ENCODE assay signal across 1 cellular context in the genomic region with DNA sequence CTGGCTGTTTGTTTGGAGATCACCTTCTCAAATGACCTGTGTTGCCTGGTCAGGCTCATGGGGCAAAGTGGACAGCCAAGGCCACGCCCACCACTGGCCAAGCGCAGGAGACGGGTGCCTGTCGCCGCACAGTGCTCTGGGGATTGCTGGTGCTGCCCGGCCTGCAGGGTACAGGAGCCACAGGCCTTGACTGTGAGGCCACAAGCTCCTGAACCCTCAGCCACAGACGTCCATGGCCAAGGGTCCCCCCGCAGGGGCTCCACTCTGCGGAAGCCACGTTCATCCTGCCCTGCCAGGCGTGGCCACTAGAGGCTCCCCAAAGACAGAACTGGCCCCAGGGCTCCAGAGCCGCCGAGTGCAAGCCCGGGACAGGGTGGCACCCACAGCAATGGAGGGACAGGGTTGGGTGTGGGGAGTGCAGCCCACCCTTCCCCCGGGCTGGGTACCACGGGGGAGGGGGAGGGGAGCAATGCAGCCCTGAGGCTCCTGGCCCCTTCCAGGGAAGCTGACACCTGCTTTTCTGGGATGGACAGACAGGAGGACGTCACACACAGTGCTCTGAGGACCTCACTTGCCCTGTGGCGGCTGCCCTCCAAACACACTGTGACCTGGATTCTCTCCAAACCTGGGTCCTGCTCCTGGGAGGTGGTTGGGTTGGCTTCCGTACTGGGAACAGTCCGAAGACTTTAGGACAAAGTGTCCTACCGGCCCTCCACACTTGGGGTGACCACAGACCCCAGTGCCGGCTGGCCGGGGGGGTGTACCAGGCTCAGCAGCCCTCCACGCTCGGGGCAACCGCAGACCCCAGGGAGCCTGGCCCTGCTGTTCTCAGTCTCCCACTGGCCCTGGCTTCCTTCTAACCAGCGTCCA.
TF ChIP-seq lines count a peak whose summit lies in the region.

No MANE protein-coding gene starts in this region.

TF ChIP-seq in HEK293, 187 proteins besides CTCF, POLR2A, EP300 and RAD21 (continued from another document and continues in another):
- TF ChIP-seq, protein P1, sequence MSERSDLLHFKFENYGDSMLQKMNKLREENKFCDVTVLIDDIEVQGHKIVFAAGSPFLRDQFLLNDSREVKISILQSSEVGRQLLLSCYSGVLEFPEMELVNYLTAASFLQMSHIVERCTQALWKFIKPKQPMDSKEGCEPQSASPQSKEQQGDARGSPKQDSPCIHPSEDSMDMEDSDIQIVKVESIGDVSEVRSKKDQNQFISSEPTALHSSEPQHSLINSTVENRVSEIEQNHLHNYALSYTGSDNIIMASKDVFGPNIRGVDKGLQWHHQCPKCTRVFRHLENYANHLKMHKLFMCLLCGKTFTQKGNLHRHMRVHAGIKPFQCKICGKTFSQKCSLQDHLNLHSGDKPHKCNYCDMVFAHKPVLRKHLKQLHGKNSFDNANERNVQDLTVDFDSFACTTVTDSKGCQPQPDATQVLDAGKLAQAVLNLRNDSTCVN (tag by site-specific recombination; optimal IDR thresholded peaks at IDR 0.05): peak; percentile 16
- TF ChIP-seq HOXD13 (CRISPR knock-in tag; IDR thresholded peaks at IDR 0.05; ENCODE audit: borderline replicate concordance): no peak
- TF ChIP-seq ZNF48 (tag by site-specific recombination; IDR thresholded peaks at IDR 0.05): no peak
- TF ChIP-seq ZNF529 (tag by site-specific recombination; IDR thresholded peaks at IDR 0.05; ENCODE audit: insufficient replicate concordance): no peak
- no peak; the same call in none of the 2 replicates for TF ChIP-seq GLIS2 (tag by site-specific recombination; IDR thresholded peaks at IDR 0.05)
- no peak for TF ChIP-seq ZFP69B (tag by site-specific recombination; IDR thresholded peaks at IDR 0.05)
- TF ChIP-seq, protein P2, sequence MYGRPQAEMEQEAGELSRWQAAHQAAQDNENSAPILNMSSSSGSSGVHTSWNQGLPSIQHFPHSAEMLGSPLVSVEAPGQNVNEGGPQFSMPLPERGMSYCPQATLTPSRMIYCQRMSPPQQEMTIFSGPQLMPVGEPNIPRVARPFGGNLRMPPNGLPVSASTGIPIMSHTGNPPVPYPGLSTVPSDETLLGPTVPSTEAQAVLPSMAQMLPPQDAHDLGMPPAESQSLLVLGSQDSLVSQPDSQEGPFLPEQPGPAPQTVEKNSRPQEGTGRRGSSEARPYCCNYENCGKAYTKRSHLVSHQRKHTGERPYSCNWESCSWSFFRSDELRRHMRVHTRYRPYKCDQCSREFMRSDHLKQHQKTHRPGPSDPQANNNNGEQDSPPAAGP (tag by site-specific recombination; IDR thresholded peaks at IDR 0.05): no peak; the same call in 1 of the 2 replicates
- TF ChIP-seq WT1 (tag by site-specific recombination; IDR thresholded peaks at IDR 0.05): no peak
- TF ChIP-seq, protein P3, sequence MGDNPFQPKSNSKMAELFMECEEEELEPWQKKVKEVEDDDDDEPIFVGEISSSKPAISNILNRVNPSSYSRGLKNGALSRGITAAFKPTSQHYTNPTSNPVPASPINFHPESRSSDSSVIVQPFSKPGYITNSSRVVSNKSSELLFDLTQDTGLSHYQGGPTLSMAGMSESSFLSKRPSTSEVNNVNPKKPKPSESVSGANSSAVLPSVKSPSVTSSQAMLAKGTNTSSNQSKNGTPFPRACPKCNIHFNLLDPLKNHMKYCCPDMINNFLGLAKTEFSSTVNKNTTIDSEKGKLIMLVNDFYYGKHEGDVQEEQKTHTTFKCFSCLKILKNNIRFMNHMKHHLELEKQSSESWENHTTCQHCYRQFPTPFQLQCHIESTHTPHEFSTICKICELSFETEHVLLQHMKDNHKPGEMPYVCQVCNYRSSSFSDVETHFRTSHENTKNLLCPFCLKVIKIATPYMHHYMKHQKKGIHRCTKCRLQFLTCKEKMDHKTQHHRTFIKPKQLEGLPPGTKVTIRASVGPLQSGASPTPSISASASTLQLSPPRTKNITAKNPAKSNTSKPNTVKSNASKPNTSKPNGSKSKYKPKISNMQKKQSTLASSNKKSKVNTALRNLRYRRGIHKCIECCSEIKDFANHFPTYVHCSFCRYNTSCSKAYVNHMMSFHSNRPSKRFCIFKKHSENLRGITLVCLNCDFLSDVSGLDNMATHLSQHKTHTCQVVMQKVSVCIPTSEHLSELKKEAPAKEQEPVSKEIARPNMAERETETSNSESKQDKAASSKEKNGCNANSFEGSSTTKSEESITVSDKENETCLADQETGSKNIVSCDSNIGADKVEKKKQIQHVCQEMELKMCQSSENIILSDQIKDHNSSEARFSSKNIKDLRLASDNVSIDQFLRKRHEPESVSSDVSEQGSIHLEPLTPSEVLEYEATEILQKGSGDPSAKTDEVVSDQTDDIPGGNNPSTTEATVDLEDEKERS (tag by site-specific recombination; IDR thresholded peaks at IDR 0.05): no peak
- TF ChIP-seq, protein P4, sequence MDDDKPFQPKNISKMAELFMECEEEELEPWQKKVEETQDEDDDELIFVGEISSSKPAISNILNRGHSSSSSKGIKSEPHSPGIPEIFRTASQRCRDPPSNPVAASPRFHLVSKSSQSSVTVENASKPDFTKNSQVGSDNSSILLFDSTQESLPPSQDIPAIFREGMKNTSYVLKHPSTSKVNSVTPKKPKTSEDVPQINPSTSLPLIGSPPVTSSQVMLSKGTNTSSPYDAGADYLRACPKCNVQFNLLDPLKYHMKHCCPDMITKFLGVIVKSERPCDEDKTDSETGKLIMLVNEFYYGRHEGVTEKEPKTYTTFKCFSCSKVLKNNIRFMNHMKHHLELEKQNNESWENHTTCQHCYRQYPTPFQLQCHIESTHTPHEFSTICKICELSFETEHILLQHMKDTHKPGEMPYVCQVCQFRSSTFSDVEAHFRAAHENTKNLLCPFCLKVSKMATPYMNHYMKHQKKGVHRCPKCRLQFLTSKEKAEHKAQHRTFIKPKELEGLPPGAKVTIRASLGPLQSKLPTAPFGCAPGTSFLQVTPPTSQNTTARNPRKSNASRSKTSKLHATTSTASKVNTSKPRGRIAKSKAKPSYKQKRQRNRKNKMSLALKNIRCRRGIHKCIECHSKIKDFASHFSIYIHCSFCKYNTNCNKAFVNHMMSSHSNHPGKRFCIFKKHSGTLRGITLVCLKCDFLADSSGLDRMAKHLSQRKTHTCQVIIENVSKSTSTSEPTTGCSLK (tag by site-specific recombination; IDR thresholded peaks at IDR 0.05): no peak
- TF ChIP-seq, protein P5, sequence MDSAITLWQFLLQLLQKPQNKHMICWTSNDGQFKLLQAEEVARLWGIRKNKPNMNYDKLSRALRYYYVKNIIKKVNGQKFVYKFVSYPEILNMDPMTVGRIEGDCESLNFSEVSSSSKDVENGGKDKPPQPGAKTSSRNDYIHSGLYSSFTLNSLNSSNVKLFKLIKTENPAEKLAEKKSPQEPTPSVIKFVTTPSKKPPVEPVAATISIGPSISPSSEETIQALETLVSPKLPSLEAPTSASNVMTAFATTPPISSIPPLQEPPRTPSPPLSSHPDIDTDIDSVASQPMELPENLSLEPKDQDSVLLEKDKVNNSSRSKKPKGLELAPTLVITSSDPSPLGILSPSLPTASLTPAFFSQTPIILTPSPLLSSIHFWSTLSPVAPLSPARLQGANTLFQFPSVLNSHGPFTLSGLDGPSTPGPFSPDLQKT (IDR thresholded peaks at IDR 0.05; ENCODE audit: borderline replicate concordance, low read depth, low read length): no peak
- TF ChIP-seq, protein P6, sequence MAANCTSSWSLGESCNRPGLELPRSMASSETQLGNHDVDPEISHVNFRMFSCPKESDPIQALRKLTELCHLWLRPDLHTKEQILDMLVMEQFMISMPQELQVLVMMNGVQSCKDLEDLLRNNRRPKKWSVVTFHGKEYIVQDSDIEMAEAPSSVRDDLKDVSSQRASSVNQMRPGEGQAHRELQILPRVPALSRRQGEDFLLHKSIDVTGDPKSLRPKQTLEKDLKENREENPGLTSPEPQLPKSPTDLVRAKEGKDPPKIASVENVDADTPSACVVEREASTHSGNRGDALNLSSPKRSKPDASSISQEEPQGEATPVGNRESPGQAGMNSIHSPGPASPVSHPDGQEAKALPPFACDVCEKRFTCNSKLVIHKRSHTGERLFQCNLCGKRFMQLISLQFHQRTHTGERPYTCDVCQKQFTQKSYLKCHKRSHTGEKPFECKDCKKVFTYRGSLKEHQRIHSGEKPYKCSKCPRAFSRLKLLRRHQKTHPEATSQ (tag by site-specific recombination; IDR thresholded peaks at IDR 0.05): no peak
- TF ChIP-seq ZNF670 (tag by site-specific recombination; IDR thresholded peaks at IDR 0.05; ENCODE audit: low read depth): no peak
- no peak for TF ChIP-seq ZNF521 (tag by site-specific recombination; IDR thresholded peaks at IDR 0.05)
- no peak for TF ChIP-seq GLI4 (tag by site-specific recombination; IDR thresholded peaks at IDR 0.05)
- TF ChIP-seq ZNF501 (tag by site-specific recombination; IDR thresholded peaks at IDR 0.05): 0 out of 2 replicates have a peak, but pooled peaks have one; percentile 29
- TF ChIP-seq, protein P7, sequence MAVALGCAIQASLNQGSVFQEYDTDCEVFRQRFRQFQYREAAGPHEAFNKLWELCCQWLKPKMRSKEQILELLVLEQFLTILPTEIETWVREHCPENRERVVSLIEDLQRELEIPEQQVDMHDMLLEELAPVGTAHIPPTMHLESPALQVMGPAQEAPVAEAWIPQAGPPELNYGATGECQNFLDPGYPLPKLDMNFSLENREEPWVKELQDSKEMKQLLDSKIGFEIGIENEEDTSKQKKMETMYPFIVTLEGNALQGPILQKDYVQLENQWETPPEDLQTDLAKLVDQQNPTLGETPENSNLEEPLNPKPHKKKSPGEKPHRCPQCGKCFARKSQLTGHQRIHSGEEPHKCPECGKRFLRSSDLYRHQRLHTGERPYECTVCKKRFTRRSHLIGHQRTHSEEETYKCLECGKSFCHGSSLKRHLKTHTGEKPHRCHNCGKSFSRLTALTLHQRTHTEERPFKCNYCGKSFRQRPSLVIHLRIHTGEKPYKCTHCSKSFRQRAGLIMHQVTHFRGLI (tag by site-specific recombination; IDR thresholded peaks at IDR 0.05): no peak
- no peak for TF ChIP-seq YY1 (tag by site-specific recombination; IDR thresholded peaks at IDR 0.05)
- no peak for TF ChIP-seq ZNF837 (tag by site-specific recombination; IDR thresholded peaks at IDR 0.05)
- no peak for TF ChIP-seq ZNF37A (tag by site-specific recombination; IDR thresholded peaks at IDR 0.05)
- TF ChIP-seq, protein P8, sequence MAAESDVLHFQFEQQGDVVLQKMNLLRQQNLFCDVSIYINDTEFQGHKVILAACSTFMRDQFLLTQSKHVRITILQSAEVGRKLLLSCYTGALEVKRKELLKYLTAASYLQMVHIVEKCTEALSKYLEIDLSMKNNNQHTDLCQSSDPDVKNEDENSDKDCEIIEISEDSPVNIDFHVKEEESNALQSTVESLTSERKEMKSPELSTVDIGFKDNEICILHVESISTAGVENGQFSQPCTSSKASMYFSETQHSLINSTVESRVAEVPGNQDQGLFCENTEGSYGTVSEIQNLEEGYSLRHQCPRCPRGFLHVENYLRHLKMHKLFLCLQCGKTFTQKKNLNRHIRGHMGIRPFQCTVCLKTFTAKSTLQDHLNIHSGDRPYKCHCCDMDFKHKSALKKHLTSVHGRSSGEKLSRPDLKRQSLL (tag by site-specific recombination; IDR thresholded peaks at IDR 0.05): peak; percentile 53; the same call in 1 of the 2 replicates
- TF ChIP-seq, protein P9, sequence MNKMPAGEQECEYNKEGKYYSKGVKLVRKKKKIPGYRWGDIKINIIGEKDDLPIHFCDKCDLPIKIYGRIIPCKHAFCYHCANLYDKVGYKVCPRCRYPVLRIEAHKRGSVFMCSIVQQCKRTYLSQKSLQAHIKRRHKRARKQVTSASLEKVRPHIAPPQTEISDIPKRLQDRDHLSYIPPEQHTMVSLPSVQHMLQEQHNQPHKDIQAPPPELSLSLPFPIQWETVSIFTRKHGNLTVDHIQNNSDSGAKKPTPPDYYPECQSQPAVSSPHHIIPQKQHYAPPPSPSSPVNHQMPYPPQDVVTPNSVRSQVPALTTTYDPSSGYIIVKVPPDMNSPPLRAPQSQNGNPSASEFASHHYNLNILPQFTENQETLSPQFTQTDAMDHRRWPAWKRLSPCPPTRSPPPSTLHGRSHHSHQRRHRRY (tag by site-specific recombination; IDR thresholded peaks at IDR 0.05): no peak
- TF ChIP-seq, protein P10, sequence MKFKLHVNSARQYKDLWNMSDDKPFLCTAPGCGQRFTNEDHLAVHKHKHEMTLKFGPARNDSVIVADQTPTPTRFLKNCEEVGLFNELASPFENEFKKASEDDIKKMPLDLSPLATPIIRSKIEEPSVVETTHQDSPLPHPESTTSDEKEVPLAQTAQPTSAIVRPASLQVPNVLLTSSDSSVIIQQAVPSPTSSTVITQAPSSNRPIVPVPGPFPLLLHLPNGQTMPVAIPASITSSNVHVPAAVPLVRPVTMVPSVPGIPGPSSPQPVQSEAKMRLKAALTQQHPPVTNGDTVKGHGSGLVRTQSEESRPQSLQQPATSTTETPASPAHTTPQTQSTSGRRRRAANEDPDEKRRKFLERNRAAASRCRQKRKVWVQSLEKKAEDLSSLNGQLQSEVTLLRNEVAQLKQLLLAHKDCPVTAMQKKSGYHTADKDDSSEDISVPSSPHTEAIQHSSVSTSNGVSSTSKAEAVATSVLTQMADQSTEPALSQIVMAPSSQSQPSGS (tag by site-specific recombination; IDR thresholded peaks at IDR 0.05; ENCODE audit: low read depth): no peak
- no peak for TF ChIP-seq ZSCAN23 (tag by site-specific recombination; IDR thresholded peaks at IDR 0.05)
- no peak for TF ChIP-seq ZBTB17 (tag by site-specific recombination; IDR thresholded peaks at IDR 0.05)
- TF ChIP-seq, protein P11, sequence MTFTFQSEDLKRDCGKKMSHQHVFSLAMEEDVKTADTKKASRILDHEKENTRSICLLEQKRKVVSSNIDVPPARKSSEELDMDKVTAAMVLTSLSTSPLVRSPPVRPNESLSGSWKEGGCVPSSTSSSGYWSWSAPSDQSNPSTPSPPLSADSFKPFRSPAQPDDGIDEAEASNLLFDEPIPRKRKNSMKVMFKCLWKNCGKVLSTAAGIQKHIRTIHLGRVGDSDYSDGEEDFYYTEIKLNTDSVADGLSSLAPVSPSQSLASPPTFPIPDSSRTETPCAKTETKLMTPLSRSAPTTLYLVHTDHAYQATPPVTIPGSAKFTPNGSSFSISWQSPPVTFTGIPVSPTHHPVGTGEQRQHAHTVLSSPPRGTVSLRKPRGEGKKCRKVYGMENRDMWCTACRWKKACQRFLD (tag by site-specific recombination; IDR thresholded peaks at IDR 0.05): no peak
- TF ChIP-seq ZNF624 (tag by site-specific recombination; IDR thresholded peaks at IDR 0.05): no peak
- 0 out of 2 replicates have a peak, but pooled peaks have one; percentile 10 for TF ChIP-seq ZBTB8A (tag by site-specific recombination; IDR thresholded peaks at IDR 0.05)
- TF ChIP-seq ZNF747 (tag by site-specific recombination; IDR thresholded peaks at IDR 0.05): no peak
- peak; percentile 83 for TF ChIP-seq ZNF654 (tag by site-specific recombination; IDR thresholded peaks at IDR 0.05; ENCODE audit: low read depth)
- TF ChIP-seq, protein P12, sequence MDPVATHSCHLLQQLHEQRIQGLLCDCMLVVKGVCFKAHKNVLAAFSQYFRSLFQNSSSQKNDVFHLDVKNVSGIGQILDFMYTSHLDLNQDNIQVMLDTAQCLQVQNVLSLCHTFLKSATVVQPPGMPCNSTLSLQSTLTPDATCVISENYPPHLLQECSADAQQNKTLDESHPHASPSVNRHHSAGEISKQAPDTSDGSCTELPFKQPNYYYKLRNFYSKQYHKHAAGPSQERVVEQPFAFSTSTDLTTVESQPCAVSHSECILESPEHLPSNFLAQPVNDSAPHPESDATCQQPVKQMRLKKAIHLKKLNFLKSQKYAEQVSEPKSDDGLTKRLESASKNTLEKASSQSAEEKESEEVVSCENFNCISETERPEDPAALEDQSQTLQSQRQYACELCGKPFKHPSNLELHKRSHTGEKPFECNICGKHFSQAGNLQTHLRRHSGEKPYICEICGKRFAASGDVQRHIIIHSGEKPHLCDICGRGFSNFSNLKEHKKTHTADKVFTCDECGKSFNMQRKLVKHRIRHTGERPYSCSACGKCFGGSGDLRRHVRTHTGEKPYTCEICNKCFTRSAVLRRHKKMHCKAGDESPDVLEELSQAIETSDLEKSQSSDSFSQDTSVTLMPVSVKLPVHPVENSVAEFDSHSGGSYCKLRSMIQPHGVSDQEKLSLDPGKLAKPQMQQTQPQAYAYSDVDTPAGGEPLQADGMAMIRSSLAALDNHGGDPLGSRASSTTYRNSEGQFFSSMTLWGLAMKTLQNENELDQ (tag by site-specific recombination; IDR thresholded peaks at IDR 0.05; ENCODE audit: low read depth): no peak
- no peak for TF ChIP-seq ZNF555 (tag by site-specific recombination; conservative IDR thresholded peaks at IDR 0.05)
- TF ChIP-seq ZNF10 (tag by site-specific recombination; IDR thresholded peaks at IDR 0.05): no peak
